Comparison of ENCODE assay signal across 1 cellular context in the genomic region with DNA sequence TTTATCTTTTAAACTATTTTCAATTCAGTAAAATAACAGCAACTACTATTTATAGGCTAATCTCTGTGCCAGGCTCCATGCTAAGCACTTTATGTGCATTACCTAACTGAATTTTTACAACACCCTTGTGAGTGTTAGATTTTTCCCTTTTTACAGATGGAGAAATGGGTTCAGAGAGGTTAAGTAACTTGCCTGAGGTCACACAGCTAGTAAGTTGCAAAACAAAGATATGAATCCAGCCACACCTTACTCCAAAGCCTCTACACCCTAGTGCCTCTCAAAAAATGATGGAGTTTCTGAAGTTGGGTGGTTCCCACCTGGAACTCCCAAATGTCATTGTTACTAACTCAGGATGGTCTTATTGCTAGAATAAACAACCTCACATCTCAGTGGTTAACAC.
TF ChIP-seq lines count a peak whose summit lies in the region.

No MANE protein-coding gene starts in this region.

TF ChIP-seq in IMR-90, 13 proteins besides CTCF, POLR2A, EP300 and RAD21 (continued from another document):
- no peak for TF ChIP-seq USF2 (IDR thresholded peaks at IDR 0.05; ENCODE audit: low read depth, low read length)
- no peak for TF ChIP-seq CEBPB (IDR thresholded peaks at IDR 0.05; ENCODE audit: low read depth, low read length)
- TF ChIP-seq FOS (IDR thresholded peaks at IDR 0.05; ENCODE audit: low read depth, low read length): no peak
- TF ChIP-seq MXI1 (IDR thresholded peaks at IDR 0.05; ENCODE audit: borderline replicate concordance, low read depth, low read length): no peak
- TF ChIP-seq CHD1 (IDR thresholded peaks at IDR 0.05; ENCODE audit: low read depth, low read length): no peak
- no peak for TF ChIP-seq MAZ (IDR thresholded peaks at IDR 0.05; ENCODE audit: borderline replicate concordance, low read depth, low read length)
- TF ChIP-seq MAFK (IDR thresholded peaks at IDR 0.05; ENCODE audit: low read depth, low read length): no peak
- TF ChIP-seq SMC3 (IDR thresholded peaks at IDR 0.05; ENCODE audit: low read depth, low read length): no peak
- no peak for TF ChIP-seq RCOR1 (IDR thresholded peaks at IDR 0.05; ENCODE audit: insufficient replicate concordance, low read length)
